In genomic region chr1:94355485-94355980, GRCh38 we compare ENCODE assay signal across 1 cellular context.
TF ChIP-seq lines count a peak whose summit lies in the region.

No MANE protein-coding gene starts in this region.

TF ChIP-seq in HepG2, 621 proteins besides CTCF, POLR2A, EP300 and RAD21 (continued from another document and continues in another):
- TF ChIP-seq ZNF496 (CRISPR knock-in tag; IDR thresholded peaks at IDR 0.05; ENCODE audit: insufficient replicate concordance) (no peak), ARID4A (CRISPR knock-in tag; IDR thresholded peaks at IDR 0.05; ENCODE audit: borderline replicate concordance) (no peak), LCORL (IDR thresholded peaks at IDR 0.05) (no peak), LCORL (CRISPR knock-in tag; IDR thresholded peaks at IDR 0.05) (peak; percentile 27; the same call in 1 of the 2 replicates), ZNF350 (CRISPR knock-in tag; IDR thresholded peaks at IDR 0.05; ENCODE audit: borderline replicate concordance, low read depth) (no peak), ZSCAN25 (CRISPR knock-in tag; IDR thresholded peaks at IDR 0.05) (no peak), ZBTB34 (CRISPR knock-in tag; IDR thresholded peaks at IDR 0.05) (0 out of 2 replicates have a peak, but pooled peaks have one; percentile 34), HNF1A (IDR thresholded peaks at IDR 0.05; ENCODE audit: low read depth) (peak; percentile 28; the same call in 1 of the 2 replicates), HNF1A (CRISPR knock-in tag; IDR thresholded peaks at IDR 0.05; ENCODE audit: borderline replicate concordance) (peak; percentile 49; the same call in 1 of the 2 replicates), ETV6 (CRISPR knock-in tag; conservative IDR thresholded peaks at IDR 0.05) (no peak), ELF3 (CRISPR knock-in tag; IDR thresholded peaks at IDR 0.05) (no peak), NFE2 (CRISPR knock-in tag; IDR thresholded peaks at IDR 0.05) (no peak), HOXA7 (CRISPR knock-in tag; IDR thresholded peaks at IDR 0.05) (no peak), FOSL2 (CRISPR knock-in tag; IDR thresholded peaks at IDR 0.05) (no peak), HDAC1 (CRISPR knock-in tag; IDR thresholded peaks at IDR 0.05) (no peak; the same call in 1 of the 2 replicates), KDM6A (CRISPR knock-in tag; IDR thresholded peaks at IDR 0.05; ENCODE audit: low read depth) (0 out of 2 replicates have a peak, but pooled peaks have one; percentile 6), GTF3A (CRISPR knock-in tag; conservative IDR thresholded peaks at IDR 0.05) (no peak), ZHX1 (CRISPR knock-in tag; IDR thresholded peaks at IDR 0.05; ENCODE audit: low read depth) (no peak), ZNF430 (CRISPR knock-in tag; IDR thresholded peaks at IDR 0.05) (no peak; the same call in 1 of the 2 replicates), BATF2 (CRISPR knock-in tag; IDR thresholded peaks at IDR 0.05) (no peak), HMGA1 (CRISPR knock-in tag; conservative IDR thresholded peaks at IDR 0.05) (no peak), ZNF570 (CRISPR knock-in tag; IDR thresholded peaks at IDR 0.05; ENCODE audit: borderline replicate concordance) (no peak), EEA1 (CRISPR knock-in tag; IDR thresholded peaks at IDR 0.05; ENCODE audit: borderline replicate concordance) (no peak), ZNF652 (CRISPR knock-in tag; IDR thresholded peaks at IDR 0.05; ENCODE audit: borderline replicate concordance, low read depth) (no peak), TERF1 (CRISPR knock-in tag; IDR thresholded peaks at IDR 0.05) (no peak), ZNF788 (CRISPR knock-in tag; IDR thresholded peaks at IDR 0.05; ENCODE audit: borderline replicate concordance) (no peak), ZNF34 (CRISPR knock-in tag; IDR thresholded peaks at IDR 0.05; ENCODE audit: borderline replicate concordance) (no peak), GPN1 (CRISPR knock-in tag; IDR thresholded peaks at IDR 0.05; ENCODE audit: borderline replicate concordance) (no peak), IKZF4 (CRISPR knock-in tag; IDR thresholded peaks at IDR 0.05; ENCODE audit: borderline replicate concordance, low read depth, not compliant biosample characterization) (no peak), CENPX (CRISPR knock-in tag; IDR thresholded peaks at IDR 0.05) (no peak), ZNF607 (CRISPR knock-in tag; IDR thresholded peaks at IDR 0.05; ENCODE audit: borderline replicate concordance) (no peak), ZSCAN22 (CRISPR knock-in tag; IDR thresholded peaks at IDR 0.05) (no peak), CERS6 (CRISPR knock-in tag; IDR thresholded peaks at IDR 0.05) (no peak), MAF1 (CRISPR knock-in tag; IDR thresholded peaks at IDR 0.05; ENCODE audit: borderline replicate concordance) (no peak), KDM3A (CRISPR knock-in tag; IDR thresholded peaks at IDR 0.05; ENCODE audit: low read depth) (no peak), ZNF792 (CRISPR knock-in tag; IDR thresholded peaks at IDR 0.05) (no peak), CBFB (CRISPR knock-in tag; IDR thresholded peaks at IDR 0.05) (no peak), FOXJ3 (CRISPR knock-in tag; IDR thresholded peaks at IDR 0.05; ENCODE audit: borderline replicate concordance) (0 out of 2 replicates have a peak, but pooled peaks have one; percentile 8), SNAPC5 (CRISPR knock-in tag; IDR thresholded peaks at IDR 0.05; ENCODE audit: borderline replicate concordance) (no peak), HMG20B (CRISPR knock-in tag; conservative IDR thresholded peaks at IDR 0.05) (no peak), TCF7L2 (IDR thresholded peaks at IDR 0.05; ENCODE audit: low read depth, low read length) (no peak), HMGXB4 (CRISPR knock-in tag; IDR thresholded peaks at IDR 0.05; ENCODE audit: borderline replicate concordance in 1 of 2, low read depth in 1 of 2) (no peak), AKAP8 (CRISPR knock-in tag; IDR thresholded peaks at IDR 0.05) (no peak), MTERF4 (CRISPR knock-in tag; IDR thresholded peaks at IDR 0.05) (no peak), ZNF367 (CRISPR knock-in tag; IDR thresholded peaks at IDR 0.05; ENCODE audit: borderline replicate concordance) (no peak), ZNF264 (CRISPR knock-in tag; IDR thresholded peaks at IDR 0.05) (no peak), HNF4G (IDR thresholded peaks at IDR 0.05; ENCODE audit: borderline replicate concordance, low read depth, low read length) (peak; percentile 20; the same call in 1 of the 2 replicates), HNF4G (CRISPR knock-in tag; IDR thresholded peaks at IDR 0.05; ENCODE audit: borderline replicate concordance, low read depth) (no peak), ZNF121 (CRISPR knock-in tag; IDR thresholded peaks at IDR 0.05) (no peak), SIX4 (CRISPR knock-in tag; IDR thresholded peaks at IDR 0.05) (no peak)
